1 cellular context compared by ENCODE assay signal in the genomic region with DNA sequence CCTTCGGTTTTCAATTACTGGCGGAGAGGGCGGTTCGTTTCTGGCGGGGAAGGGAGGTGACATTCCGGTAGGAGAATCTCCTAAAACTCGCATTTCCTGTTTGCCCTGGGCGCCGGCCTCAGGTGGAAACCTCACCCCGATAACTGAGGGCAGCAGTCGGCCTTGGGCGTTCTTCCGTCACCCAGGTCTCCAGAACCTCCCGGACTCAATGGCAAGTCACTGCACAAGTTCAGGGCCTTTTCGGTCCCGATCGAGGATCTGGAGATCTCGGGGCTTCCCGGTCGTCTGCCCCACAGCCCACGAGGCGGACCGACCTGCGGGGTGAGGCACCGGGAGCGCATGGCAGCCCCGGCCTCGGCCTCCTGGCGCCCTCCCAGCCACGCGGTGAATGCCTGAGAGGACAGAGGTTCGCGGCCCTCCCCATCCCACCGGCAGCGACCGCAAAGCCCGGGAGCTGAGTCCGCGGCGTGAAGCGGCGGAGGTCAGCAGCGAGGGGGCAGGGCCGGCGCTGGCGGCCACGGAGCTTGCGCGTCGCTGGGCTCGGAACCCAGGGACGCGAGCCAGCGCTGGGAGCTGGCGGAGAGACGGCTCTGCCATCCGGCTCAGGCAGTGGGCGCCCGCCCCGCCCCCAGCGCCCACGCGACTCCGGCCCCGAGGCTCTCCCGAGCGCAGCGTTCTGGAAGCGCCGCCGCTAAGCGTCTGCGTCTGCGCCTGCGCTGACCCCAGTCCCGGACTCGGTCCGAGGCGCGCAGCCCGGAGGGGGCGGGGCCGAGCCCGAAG.
TF ChIP-seq lines count a peak whose summit lies in the region.

No MANE protein-coding gene starts in this region.

TF ChIP-seq in HepG2, 621 proteins besides CTCF, POLR2A, EP300 and RAD21 (continued from another document and continues in another):
- TF ChIP-seq, protein P1, sequence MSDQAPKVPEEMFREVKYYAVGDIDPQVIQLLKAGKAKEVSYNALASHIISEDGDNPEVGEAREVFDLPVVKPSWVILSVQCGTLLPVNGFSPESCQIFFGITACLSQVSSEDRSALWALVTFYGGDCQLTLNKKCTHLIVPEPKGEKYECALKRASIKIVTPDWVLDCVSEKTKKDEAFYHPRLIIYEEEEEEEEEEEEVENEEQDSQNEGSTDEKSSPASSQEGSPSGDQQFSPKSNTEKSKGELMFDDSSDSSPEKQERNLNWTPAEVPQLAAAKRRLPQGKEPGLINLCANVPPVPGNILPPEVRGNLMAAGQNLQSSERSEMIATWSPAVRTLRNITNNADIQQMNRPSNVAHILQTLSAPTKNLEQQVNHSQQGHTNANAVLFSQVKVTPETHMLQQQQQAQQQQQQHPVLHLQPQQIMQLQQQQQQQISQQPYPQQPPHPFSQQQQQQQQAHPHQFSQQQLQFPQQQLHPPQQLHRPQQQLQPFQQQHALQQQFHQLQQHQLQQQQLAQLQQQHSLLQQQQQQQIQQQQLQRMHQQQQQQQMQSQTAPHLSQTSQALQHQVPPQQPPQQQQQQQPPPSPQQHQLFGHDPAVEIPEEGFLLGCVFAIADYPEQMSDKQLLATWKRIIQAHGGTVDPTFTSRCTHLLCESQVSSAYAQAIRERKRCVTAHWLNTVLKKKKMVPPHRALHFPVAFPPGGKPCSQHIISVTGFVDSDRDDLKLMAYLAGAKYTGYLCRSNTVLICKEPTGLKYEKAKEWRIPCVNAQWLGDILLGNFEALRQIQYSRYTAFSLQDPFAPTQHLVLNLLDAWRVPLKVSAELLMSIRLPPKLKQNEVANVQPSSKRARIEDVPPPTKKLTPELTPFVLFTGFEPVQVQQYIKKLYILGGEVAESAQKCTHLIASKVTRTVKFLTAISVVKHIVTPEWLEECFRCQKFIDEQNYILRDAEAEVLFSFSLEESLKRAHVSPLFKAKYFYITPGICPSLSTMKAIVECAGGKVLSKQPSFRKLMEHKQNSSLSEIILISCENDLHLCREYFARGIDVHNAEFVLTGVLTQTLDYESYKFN (CRISPR knock-in tag; conservative IDR thresholded peaks at IDR 0.05): peak; percentile 52
- no peak for TF ChIP-seq ZNF780A (CRISPR knock-in tag; IDR thresholded peaks at IDR 0.05)
- no peak for TF ChIP-seq NFIB (CRISPR knock-in tag; IDR thresholded peaks at IDR 0.05; ENCODE audit: borderline replicate concordance)
- peak; percentile 62 to 78; a peak in 2 of 4 replicates for TF ChIP-seq KLF16 (CRISPR knock-in tag; IDR thresholded peaks at IDR 0.05)
- TF ChIP-seq MAX (IDR thresholded peaks at IDR 0.05): peak; percentile 85
- TF ChIP-seq ZSCAN9 (CRISPR knock-in tag; IDR thresholded peaks at IDR 0.05; ENCODE audit: borderline replicate concordance): no peak
- TF ChIP-seq, protein P2, sequence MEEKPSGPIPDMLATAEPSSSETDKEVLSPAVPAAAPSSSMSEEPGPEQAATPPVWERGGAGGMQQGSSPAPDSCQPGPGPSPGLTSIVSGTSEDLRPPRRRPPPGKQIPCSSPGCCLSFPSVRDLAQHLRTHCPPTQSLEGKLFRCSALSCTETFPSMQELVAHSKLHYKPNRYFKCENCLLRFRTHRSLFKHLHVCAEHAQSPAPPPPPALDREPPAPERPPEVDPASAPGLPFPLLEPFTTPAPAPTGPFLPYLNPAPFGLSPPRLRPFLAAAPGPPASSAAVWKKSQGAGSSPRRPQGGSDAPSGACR (CRISPR knock-in tag; IDR thresholded peaks at IDR 0.05): no peak
- no peak for TF ChIP-seq ZNF790 (CRISPR knock-in tag; IDR thresholded peaks at IDR 0.05; ENCODE audit: borderline replicate concordance)
- no peak for TF ChIP-seq JDP2 (CRISPR knock-in tag; IDR thresholded peaks at IDR 0.05; ENCODE audit: borderline replicate concordance)
- TF ChIP-seq, protein P3, sequence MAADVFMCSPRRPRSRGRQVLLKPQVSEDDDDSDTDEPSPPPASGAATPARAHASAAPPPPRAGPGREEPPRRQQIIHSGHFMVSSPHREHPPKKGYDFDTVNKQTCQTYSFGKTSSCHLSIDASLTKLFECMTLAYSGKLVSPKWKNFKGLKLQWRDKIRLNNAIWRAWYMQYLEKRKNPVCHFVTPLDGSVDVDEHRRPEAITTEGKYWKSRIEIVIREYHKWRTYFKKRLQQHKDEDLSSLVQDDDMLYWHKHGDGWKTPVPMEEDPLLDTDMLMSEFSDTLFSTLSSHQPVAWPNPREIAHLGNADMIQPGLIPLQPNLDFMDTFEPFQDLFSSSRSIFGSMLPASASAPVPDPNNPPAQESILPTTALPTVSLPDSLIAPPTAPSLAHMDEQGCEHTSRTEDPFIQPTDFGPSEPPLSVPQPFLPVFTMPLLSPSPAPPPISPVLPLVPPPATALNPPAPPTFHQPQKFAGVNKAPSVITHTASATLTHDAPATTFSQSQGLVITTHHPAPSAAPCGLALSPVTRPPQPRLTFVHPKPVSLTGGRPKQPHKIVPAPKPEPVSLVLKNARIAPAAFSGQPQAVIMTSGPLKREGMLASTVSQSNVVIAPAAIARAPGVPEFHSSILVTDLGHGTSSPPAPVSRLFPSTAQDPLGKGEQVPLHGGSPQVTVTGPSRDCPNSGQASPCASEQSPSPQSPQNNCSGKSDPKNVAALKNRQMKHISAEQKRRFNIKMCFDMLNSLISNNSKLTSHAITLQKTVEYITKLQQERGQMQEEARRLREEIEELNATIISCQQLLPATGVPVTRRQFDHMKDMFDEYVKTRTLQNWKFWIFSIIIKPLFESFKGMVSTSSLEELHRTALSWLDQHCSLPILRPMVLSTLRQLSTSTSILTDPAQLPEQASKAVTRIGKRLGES (CRISPR knock-in tag; IDR thresholded peaks at IDR 0.05; ENCODE audit: borderline replicate concordance): no peak
- peak; percentile 94; the same call in 1 of the 2 replicates for TF ChIP-seq ZNF776 (CRISPR knock-in tag; IDR thresholded peaks at IDR 0.05)
- no peak for TF ChIP-seq ZNF256 (CRISPR knock-in tag; conservative IDR thresholded peaks at IDR 0.05)
- TF ChIP-seq ZNF737 (CRISPR knock-in tag; IDR thresholded peaks at IDR 0.05; ENCODE audit: borderline replicate concordance): no peak
- TF ChIP-seq ZBTB49 (CRISPR knock-in tag; IDR thresholded peaks at IDR 0.05; ENCODE audit: borderline replicate concordance): no peak
- TF ChIP-seq, protein P4, sequence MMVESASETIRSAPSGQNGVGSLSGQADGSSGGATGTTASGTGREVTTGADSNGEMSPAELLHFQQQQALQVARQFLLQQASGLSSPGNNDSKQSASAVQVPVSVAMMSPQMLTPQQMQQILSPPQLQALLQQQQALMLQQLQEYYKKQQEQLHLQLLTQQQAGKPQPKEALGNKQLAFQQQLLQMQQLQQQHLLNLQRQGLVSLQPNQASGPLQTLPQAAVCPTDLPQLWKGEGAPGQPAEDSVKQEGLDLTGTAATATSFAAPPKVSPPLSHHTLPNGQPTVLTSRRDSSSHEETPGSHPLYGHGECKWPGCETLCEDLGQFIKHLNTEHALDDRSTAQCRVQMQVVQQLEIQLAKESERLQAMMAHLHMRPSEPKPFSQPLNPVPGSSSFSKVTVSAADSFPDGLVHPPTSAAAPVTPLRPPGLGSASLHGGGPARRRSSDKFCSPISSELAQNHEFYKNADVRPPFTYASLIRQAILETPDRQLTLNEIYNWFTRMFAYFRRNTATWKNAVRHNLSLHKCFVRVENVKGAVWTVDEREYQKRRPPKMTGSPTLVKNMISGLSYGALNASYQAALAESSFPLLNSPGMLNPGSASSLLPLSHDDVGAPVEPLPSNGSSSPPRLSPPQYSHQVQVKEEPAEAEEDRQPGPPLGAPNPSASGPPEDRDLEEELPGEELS (CRISPR knock-in tag; IDR thresholded peaks at IDR 0.05): peak; percentile 14; the same call in 1 of the 2 replicates
- peak; percentile 92; the same call in 1 of the 2 replicates for TF ChIP-seq IRX3 (CRISPR knock-in tag; IDR thresholded peaks at IDR 0.05; ENCODE audit: borderline replicate concordance, low read depth)
- TF ChIP-seq, protein P5, sequence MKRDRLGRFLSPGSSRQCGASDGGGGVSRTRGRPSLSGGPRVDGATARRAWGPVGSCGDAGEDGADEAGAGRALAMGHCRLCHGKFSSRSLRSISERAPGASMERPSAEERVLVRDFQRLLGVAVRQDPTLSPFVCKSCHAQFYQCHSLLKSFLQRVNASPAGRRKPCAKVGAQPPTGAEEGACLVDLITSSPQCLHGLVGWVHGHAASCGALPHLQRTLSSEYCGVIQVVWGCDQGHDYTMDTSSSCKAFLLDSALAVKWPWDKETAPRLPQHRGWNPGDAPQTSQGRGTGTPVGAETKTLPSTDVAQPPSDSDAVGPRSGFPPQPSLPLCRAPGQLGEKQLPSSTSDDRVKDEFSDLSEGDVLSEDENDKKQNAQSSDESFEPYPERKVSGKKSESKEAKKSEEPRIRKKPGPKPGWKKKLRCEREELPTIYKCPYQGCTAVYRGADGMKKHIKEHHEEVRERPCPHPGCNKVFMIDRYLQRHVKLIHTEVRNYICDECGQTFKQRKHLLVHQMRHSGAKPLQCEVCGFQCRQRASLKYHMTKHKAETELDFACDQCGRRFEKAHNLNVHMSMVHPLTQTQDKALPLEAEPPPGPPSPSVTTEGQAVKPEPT (CRISPR knock-in tag; IDR thresholded peaks at IDR 0.05; ENCODE audit: low read depth): no peak
- no peak for TF ChIP-seq CEBPB (IDR thresholded peaks at IDR 0.05; ENCODE audit: borderline replicate concordance, low read depth, low read length)
- no peak; the same call in 1 of the 2 replicates for TF ChIP-seq ZNF441 (CRISPR knock-in tag; IDR thresholded peaks at IDR 0.05; ENCODE audit: borderline replicate concordance)
- TF ChIP-seq ZFY (CRISPR knock-in tag; IDR thresholded peaks at IDR 0.05): peak; percentile 84
- peak; percentile 34; the same call in 1 of the 2 replicates for TF ChIP-seq DNMT1 (CRISPR knock-in tag; IDR thresholded peaks at IDR 0.05)
- no peak for TF ChIP-seq ZFP1 (CRISPR knock-in tag; IDR thresholded peaks at IDR 0.05)
- TF ChIP-seq JUND (CRISPR knock-in tag; IDR thresholded peaks at IDR 0.05): 0 out of 2 replicates have a peak, but pooled peaks have one; percentile 19
- TF ChIP-seq TBX3 (IDR thresholded peaks at IDR 0.05; ENCODE audit: borderline replicate concordance): no peak
- no peak for TF ChIP-seq POLR2AphosphoS2 (IDR thresholded peaks at IDR 0.05; ENCODE audit: low read depth, low read length)
- TF ChIP-seq CBX2 (IDR thresholded peaks at IDR 0.05; ENCODE audit: low read depth, low read length): no peak
- TF ChIP-seq CBX2 (CRISPR knock-in tag; IDR thresholded peaks at IDR 0.05; ENCODE audit: low read depth): no peak
- TF ChIP-seq ZSCAN29 (CRISPR knock-in tag; conservative IDR thresholded peaks at IDR 0.05): no peak
- 0 out of 2 replicates have a peak, but pooled peaks have one; percentile 7 for TF ChIP-seq IKZF5 (CRISPR knock-in tag; IDR thresholded peaks at IDR 0.05)
- TF ChIP-seq, protein P6, sequence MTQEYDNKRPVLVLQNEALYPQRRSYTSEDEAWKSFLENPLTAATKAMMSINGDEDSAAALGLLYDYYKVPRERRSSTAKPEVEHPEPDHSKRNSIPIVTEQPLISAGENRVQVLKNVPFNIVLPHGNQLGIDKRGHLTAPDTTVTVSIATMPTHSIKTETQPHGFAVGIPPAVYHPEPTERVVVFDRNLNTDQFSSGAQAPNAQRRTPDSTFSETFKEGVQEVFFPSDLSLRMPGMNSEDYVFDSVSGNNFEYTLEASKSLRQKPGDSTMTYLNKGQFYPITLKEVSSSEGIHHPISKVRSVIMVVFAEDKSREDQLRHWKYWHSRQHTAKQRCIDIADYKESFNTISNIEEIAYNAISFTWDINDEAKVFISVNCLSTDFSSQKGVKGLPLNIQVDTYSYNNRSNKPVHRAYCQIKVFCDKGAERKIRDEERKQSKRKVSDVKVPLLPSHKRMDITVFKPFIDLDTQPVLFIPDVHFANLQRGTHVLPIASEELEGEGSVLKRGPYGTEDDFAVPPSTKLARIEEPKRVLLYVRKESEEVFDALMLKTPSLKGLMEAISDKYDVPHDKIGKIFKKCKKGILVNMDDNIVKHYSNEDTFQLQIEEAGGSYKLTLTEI (CRISPR knock-in tag; conservative IDR thresholded peaks at IDR 0.05): no peak
- peak; percentile 50; the same call in 1 of the 2 replicates for TF ChIP-seq ZNF709 (CRISPR knock-in tag; IDR thresholded peaks at IDR 0.05)
- TF ChIP-seq ZSCAN30 (CRISPR knock-in tag; IDR thresholded peaks at IDR 0.05): no peak
- TF ChIP-seq, protein P7, sequence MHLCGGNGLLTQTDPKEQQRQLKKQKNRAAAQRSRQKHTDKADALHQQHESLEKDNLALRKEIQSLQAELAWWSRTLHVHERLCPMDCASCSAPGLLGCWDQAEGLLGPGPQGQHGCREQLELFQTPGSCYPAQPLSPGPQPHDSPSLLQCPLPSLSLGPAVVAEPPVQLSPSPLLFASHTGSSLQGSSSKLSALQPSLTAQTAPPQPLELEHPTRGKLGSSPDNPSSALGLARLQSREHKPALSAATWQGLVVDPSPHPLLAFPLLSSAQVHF (CRISPR knock-in tag; IDR thresholded peaks at IDR 0.05): no peak
- TF ChIP-seq, protein P8, sequence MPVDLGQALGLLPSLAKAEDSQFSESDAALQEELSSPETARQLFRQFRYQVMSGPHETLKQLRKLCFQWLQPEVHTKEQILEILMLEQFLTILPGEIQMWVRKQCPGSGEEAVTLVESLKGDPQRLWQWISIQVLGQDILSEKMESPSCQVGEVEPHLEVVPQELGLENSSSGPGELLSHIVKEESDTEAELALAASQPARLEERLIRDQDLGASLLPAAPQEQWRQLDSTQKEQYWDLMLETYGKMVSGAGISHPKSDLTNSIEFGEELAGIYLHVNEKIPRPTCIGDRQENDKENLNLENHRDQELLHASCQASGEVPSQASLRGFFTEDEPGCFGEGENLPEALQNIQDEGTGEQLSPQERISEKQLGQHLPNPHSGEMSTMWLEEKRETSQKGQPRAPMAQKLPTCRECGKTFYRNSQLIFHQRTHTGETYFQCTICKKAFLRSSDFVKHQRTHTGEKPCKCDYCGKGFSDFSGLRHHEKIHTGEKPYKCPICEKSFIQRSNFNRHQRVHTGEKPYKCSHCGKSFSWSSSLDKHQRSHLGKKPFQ (CRISPR knock-in tag; IDR thresholded peaks at IDR 0.05; ENCODE audit: insufficient replicate concordance): peak; percentile 72
